ENCODE assay signal across 11 cellular contexts in genomic region chr15:60395276-60396011, GRCh38. TPM values are rescaled to one million over a fixed set of nuclear protein-coding genes. Genes with fewer than 3 reads are reported as not detected.
DNase-seq lines count a peak whose midpoint lies in the region; TF ChIP-seq lines count a peak whose summit lies in the region.
"Had no signal": no experiment of that assay in that cellular context is flagged by ENCODE, and none has a peak within 500 bp of the region (broad histone marks: within the 10 kb centered on the region; RNA-seq: fewer than 3 reads in every experiment).

No MANE protein-coding gene starts in this region.

- TF ChIP-seq CTCF in WI38 (IDR thresholded peaks at IDR 0.05; ENCODE audit: low read depth, low read length) (no peak), glutamatergic neuron (IDR thresholded peaks at IDR 0.05; ENCODE audit: partially characterized antibody, unreplicated experiment) (no peak), suprapubic skin (IDR thresholded peaks at IDR 0.05) (no peak), endothelial cell (IDR thresholded peaks at IDR 0.05; ENCODE audit: unreplicated experiment) (no peak)

- DNase-seq in NCI-H2107 treated with DMSO at 0.1 percent for 48 hours (lab: John Stamatoyannopoulos, UW; ENCODE audit: unreplicated experiment) (peak; percentile 47), NCI-H2107 (lab: John Stamatoyannopoulos, UW) (no peak), glutamatergic neuron (no peak), suprapubic skin (ENCODE audit: low spot score in 2 of 2) (no peak), SIG-M5 treated with dmso at 0.1 percent for 504 hours (lab: John Stamatoyannopoulos, UW; ENCODE audit: unreplicated experiment) (no peak), endothelial cell (ENCODE audit: low spot score) (no peak)
- no peak for DNase-seq in central memory CD4-positive, alpha-beta T cell

- H3K27ac Mint-ChIP-seq in glutamatergic neuron (ENCODE audit: unreplicated experiment) = peak overlapping the region; percentile 97
- no peak overlapping the region for H3K27ac Mint-ChIP-seq in endothelial cell (ENCODE audit: unreplicated experiment)

- H3K36me3 ChIP-seq in suprapubic skin = peaks cover 3% of the 10 kb centered on the region
- H3K36me3 ChIP-seq: neutrophil had no signal

- no peak for TF ChIP-seq EP300 in suprapubic skin (IDR thresholded peaks at IDR 0.05)

- H3K4me3 ChIP-seq in WI38 (ENCODE audit: low read depth, low read length) (peak overlapping the region; percentile 96), suprapubic skin (peak overlapping the region; percentile 96)

- H3K27ac ChIP-seq in suprapubic skin = peak overlapping the region; percentile 100
- H3K27ac ChIP-seq: 22Rv1, neutrophil had no signal

- H3K9me3 ChIP-seq in suprapubic skin = no peaks in the 10 kb centered on the region
- H3K9me3 ChIP-seq: neutrophil had no signal

- TF ChIP-seq POLR2A in suprapubic skin (IDR thresholded peaks at IDR 0.05) = no peak

- peaks cover 34% of the 10 kb centered on the region for H3K27me3 Mint-ChIP-seq in glutamatergic neuron (ENCODE audit: unreplicated experiment)
- peaks cover 13% of the 10 kb centered on the region for H3K27me3 Mint-ChIP-seq in endothelial cell (ENCODE audit: unreplicated experiment)
- H3K27me3 Mint-ChIP-seq: central memory CD8-positive, alpha-beta T cell had no signal

- H3K36me3 Mint-ChIP-seq in glutamatergic neuron (ENCODE audit: unreplicated experiment) (peaks cover 19% of the 10 kb centered on the region), endothelial cell (ENCODE audit: low read depth, unreplicated experiment) (peaks cover 4% of the 10 kb centered on the region)

- H3K27me3 ChIP-seq in suprapubic skin = no peaks in the 10 kb centered on the region

- H3K4me1 ChIP-seq in suprapubic skin = peaks cover 77% of the 10 kb centered on the region

- H3K4me1 Mint-ChIP-seq in glutamatergic neuron (ENCODE audit: low read depth, unreplicated experiment) (peaks cover 70% of the 10 kb centered on the region), endothelial cell (ENCODE audit: unreplicated experiment) (peaks cover 58% of the 10 kb centered on the region)

- 29% methylated on average over 9 of the region's 9 CpGs for whole genome bisulfite sequencing in suprapubic skin

- H3K9me3 Mint-ChIP-seq in glutamatergic neuron (ENCODE audit: unreplicated experiment) (peaks cover 29% of the 10 kb centered on the region), endothelial cell (ENCODE audit: unreplicated experiment) (no peaks in the 10 kb centered on the region)

- H3K4me3 Mint-ChIP-seq in glutamatergic neuron (ENCODE audit: unreplicated experiment) (peak overlapping the region; percentile 96), endothelial cell (ENCODE audit: unreplicated experiment) (no peak overlapping the region)

RNA-seq across cellular contexts. Expression of gene ANXA2, which starts 2.3 kb away (rescaled TPM):
- 925 TPM for total RNA-seq in glutamatergic neuron (ENCODE audit: unreplicated experiment)
- total RNA-seq in suprapubic skin = 1,000 to 10,000 TPM; 1,379 to 1,734 (median 1,554) TPM
- 283 TPM for total RNA-seq in endothelial cell (ENCODE audit: unreplicated experiment)
